ENCODE assay signal across 15 cellular contexts in genomic region chr5:60495644-60496520, GRCh38.
DNase-seq lines count a peak whose midpoint lies in the region; FAIRE-seq and TF ChIP-seq lines count a peak whose summit lies in the region.
"Had no signal": no experiment of that assay in that cellular context is flagged by ENCODE, and none has a peak within 500 bp of the region (broad histone marks: within the 10 kb centered on the region; RNA-seq: fewer than 3 reads in every experiment).

No MANE protein-coding gene starts in this region.

- no peak overlapping the region for H3K4me3 ChIP-seq in kidney (ENCODE audit: low read length in 2 of 2)
- H3K4me3 ChIP-seq: heart right ventricle had no signal

- no peaks in the 10 kb centered on the region for H3K9me3 ChIP-seq in kidney (ENCODE audit: control insufficient read depth in 1 of 2, low read length in 2 of 2)

- intact Hi-C loops in kidney (cut with DNase I) = no loop called here

- peak; percentile 90 for DNase-seq in HT1080 (ENCODE audit: low read depth)
- DNase-seq in RPMI7951 (ENCODE audit: low read depth) = peak; percentile 64
- DNase-seq in globus pallidus (ENCODE audit: low spot score) = peak; percentile 91
- peak; percentile 40 for DNase-seq in stromal cell of bone marrow (ENCODE audit: low read depth)
- no peak for DNase-seq in kidney
- DNase-seq in NCI-H2107 treated with DMSO at 0.1 percent for 48 hours (lab: John Stamatoyannopoulos, UW; ENCODE audit: unreplicated experiment) = no peak
- no peak for DNase-seq in T-helper 1 cell
- DNase-seq: activated CD4-positive, alpha-beta T cell treated with anti-CD3 and anti-CD28 coated beads, Interleukin-2, amount 50 U/mL, for 4 hours; H7; heart right ventricle; NCI-H2081; NK-92 treated with Interleukin-12 subunit alpha and Interleukin-12 subunit beta, amount 100 ng/mL, for 24 hours; T-cell had no signal

- TF ChIP-seq CTCF in kidney (IDR thresholded peaks at IDR 0.05; ENCODE audit: borderline replicate concordance, extremely low read depth, insufficient read depth) = no peak

- FAIRE-seq in kidney (lab: Jason Lieb, UNC) = no peak
- FAIRE-seq: islet of Langerhans had no signal

- H3K36me3 ChIP-seq in kidney (ENCODE audit: control insufficient read depth in 1 of 2, insufficient read depth in 2 of 2, low read length in 2 of 2) = no peaks in the 10 kb centered on the region
- H3K36me3 ChIP-seq: heart right ventricle had no signal

- H3K27ac ChIP-seq in kidney (ENCODE audit: low read depth in 2 of 2, low read length in 2 of 2) = no peak overlapping the region
- H3K27ac ChIP-seq: heart right ventricle, RWPE1 had no signal

- H3K4me1 ChIP-seq in kidney (ENCODE audit: control insufficient read depth in 1 of 2, insufficient read depth in 1 of 2, low read depth in 1 of 2, low read length in 2 of 2) = no peaks in the 10 kb centered on the region
- H3K4me1 ChIP-seq: heart right ventricle had no signal

- H3K9ac ChIP-seq in kidney (ENCODE audit: low read length in 2 of 2) = no peak overlapping the region

Comparison
In these comparisons a context has a peak if more than half of its experiments do, and no peak if none do; other contexts are left out.
1. DNase-seq: peak in HT1080 (single experiment), RPMI7951 (single experiment), globus pallidus (single experiment) and stromal cell of bone marrow (single experiment); none in kidney (single experiment), NCI-H2107 treated with DMSO at 0.1 percent for 48 hours (single experiment) and T-helper 1 cell (0 of 5).